26 cellular contexts compared by ENCODE assay signal in the genomic region with DNA sequence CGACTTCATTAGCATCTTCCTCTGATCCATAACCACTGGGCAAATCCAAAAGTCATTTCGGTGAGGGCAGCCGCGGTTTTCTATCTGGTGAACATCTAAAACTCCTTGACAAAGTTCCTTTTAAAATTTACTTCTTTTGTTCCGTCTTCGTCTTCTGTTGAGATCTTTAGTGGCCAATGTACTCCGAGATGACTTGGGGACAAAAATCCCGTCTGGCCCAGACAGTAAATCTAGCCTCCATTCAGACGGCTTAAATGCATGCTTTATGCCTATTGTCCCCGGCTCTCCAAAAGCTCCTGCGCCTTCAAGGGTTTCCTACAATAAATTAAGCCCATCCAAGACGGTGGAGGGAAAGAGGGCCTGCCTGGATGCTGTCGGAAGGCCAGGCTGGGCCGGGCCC. TPM values are rescaled to one million over a fixed set of nuclear protein-coding genes. Genes with fewer than 3 reads are reported as not detected.
"Had no signal": no experiment of that assay in that cellular context is flagged by ENCODE, and none has a peak within 500 bp of the region (broad histone marks: within the 10 kb centered on the region; RNA-seq: fewer than 3 reads in every experiment).

No MANE protein-coding gene starts in this region.

- H3K27me3 ChIP-seq: ascending aorta, brain microvascular endothelial cell, hepatocyte had no signal

- H3K27ac Mint-ChIP-seq: activated naive CD8-positive, alpha-beta T cell; activated T-helper 2 cell treated with anti-CD3 and anti-CD28 coated beads, Interferon-gamma antibody, Interleukin-2, Interleukin-4, amounts not matched to agents 10 μg/mL and 5 μg/mL and 100 μg/mL, durations not matched to agents 14 hours and 24 hours and 36 hours had no signal

- H3K4me3 ChIP-seq: adrenal gland, ascending aorta, esophagus muscularis mucosa, hepatocyte, prostate gland, tibial artery had no signal

- H3K36me3 ChIP-seq: adrenal gland, ascending aorta, brain microvascular endothelial cell, esophagus muscularis mucosa, prostate gland, tibial artery had no signal

- H3K36me3 Mint-ChIP-seq: activated naive CD8-positive, alpha-beta T cell had no signal

- H3K27ac ChIP-seq: adrenal gland, ascending aorta, brain microvascular endothelial cell, esophagus muscularis mucosa, hepatocyte, prostate gland, tibial artery had no signal

- H3K27me3 Mint-ChIP-seq: activated naive CD8-positive, alpha-beta T cell had no signal

- H3K9me3 ChIP-seq: adrenal gland, ascending aorta, esophagus muscularis mucosa, prostate gland, tibial artery had no signal

- H3K4me1 ChIP-seq: adrenal gland, ascending aorta, esophagus muscularis mucosa, prostate gland, tibial artery had no signal

- DNase-seq: activated CD4-positive, alpha-beta T cell treated with anti-CD3 and anti-CD28 coated beads for 1 hour; activated CD4-positive, alpha-beta T cell treated with anti-CD3 and anti-CD28 coated beads, Interleukin-2, amount 50 U/mL, for 4 hours; activated naive CD4-positive, alpha-beta T cell; activated T-cell treated with anti-CD3 and anti-CD28 coated beads, Interleukin-2, amount 50 U/mL, for 1 hour; brain microvascular endothelial cell; caudate nucleus; dermis blood vessel endothelial cell; effector memory CD4-positive, alpha-beta T cell; glutamatergic neuron; stimulated activated CD4-positive, alpha-beta T cell treated with anti-CD3 and anti-CD28 coated beads, Interleukin-4, amount 100 ng/mL, for 4 hours; stimulated activated naive CD8-positive, alpha-beta T cell treated with anti-CD3 and anti-CD28 coated beads, Interleukin-15, Interleukin-2, amounts not matched to agents 100 U/mL and 50 U/mL, for 24 hours; substantia nigra; T-helper 9 cell had no signal

- FAIRE-seq: endothelial cell of umbilical vein, frontal cortex, urothelium cell line had no signal

- H3K4me3 Mint-ChIP-seq: activated naive CD8-positive, alpha-beta T cell had no signal

RNA-seq across cellular contexts. Expression of a gene that starts 59.8 kb away (rescaled TPM):
- total RNA-seq: ascending aorta; dermis blood vessel endothelial cell; esophagus muscularis mucosa; frontal cortex; hepatocyte; T-helper 1 cell treated with Interleukin-12 subunit alpha and Interleukin-12 subunit beta and Interleukin-4 antibody, amounts not matched to agents 30 ng/mL and 1 ng/mL, for 36 hours had no signal
- polyA plus RNA-seq: hepatocyte, neural cell had no signal
